Comparison of ENCODE assay signal across 1 cellular context in genomic region chr15:91694829-91695205, GRCh38.
TF ChIP-seq lines count a peak whose summit lies in the region.

No MANE protein-coding gene starts in this region.

TF ChIP-seq in HepG2, 621 proteins besides CTCF, POLR2A, EP300 and RAD21 (continued from another document):
- TF ChIP-seq RXRB (CRISPR knock-in tag; IDR thresholded peaks at IDR 0.05; ENCODE audit: borderline replicate concordance) = no peak
- TF ChIP-seq JUN (CRISPR knock-in tag; IDR thresholded peaks at IDR 0.05) = peak; percentile 55; the same call in 1 of the 2 replicates
- no peak for TF ChIP-seq ZNF776 (CRISPR knock-in tag; IDR thresholded peaks at IDR 0.05)
- TF ChIP-seq HNF4G (IDR thresholded peaks at IDR 0.05; ENCODE audit: borderline replicate concordance, low read depth, low read length) = 0 out of 2 replicates have a peak, but pooled peaks have one; percentile 13
- no peak for TF ChIP-seq HNF4G (CRISPR knock-in tag; IDR thresholded peaks at IDR 0.05; ENCODE audit: borderline replicate concordance, low read depth)
